13 cellular contexts compared by ENCODE assay signal in genomic region chr11:71322192-71322735, GRCh38.
DNase-seq lines count a peak whose midpoint lies in the region; ATAC-seq, FAIRE-seq and TF ChIP-seq lines count a peak whose summit lies in the region.
"Had no signal": no experiment of that assay in that cellular context is flagged by ENCODE, and none has a peak within 500 bp of the region (broad histone marks: within the 10 kb centered on the region; RNA-seq: fewer than 3 reads in every experiment).

No MANE protein-coding gene starts in this region.

- no peak for TF ChIP-seq RAD21 in SK-N-SH (IDR thresholded peaks at IDR 0.05; ENCODE audit: low read length)

- no peaks in the 10 kb centered on the region for H3K79me2 ChIP-seq in SK-N-SH (ENCODE audit: insufficient read depth)

- POLR2A ChIA-PET in SK-N-SH (lab: Yijun Ruan, JAX) = no interaction called here

- no peaks in the 10 kb centered on the region for H3K4me1 ChIP-seq in pancreas
- no peaks in the 10 kb centered on the region for H3K4me1 ChIP-seq in SK-N-SH (ENCODE audit: control insufficient read depth in 1 of 2, insufficient read depth in 2 of 2, low read depth in 1 of 2, low read length in 1 of 2)
- H3K4me1 ChIP-seq: BLaER1 treated with 17β-estradiol and CSF1 and Interleukin-3, amounts not matched to agents 10 nM and 100 nM had no signal

- TF ChIP-seq CTCF in natural killer cell (IDR thresholded peaks at IDR 0.05) (no peak), pancreas (IDR thresholded peaks at IDR 0.05) (no peak), SK-N-SH (IDR thresholded peaks at IDR 0.05) (no peak)

- no peak overlapping the region for H3K4me3 Mint-ChIP-seq in natural killer cell treated with Interleukin-12 subunit alpha and Interleukin-12 subunit beta and Interleukin-15 and Interleukin-18, amount 100 ng/mL, for 72 hours
- H3K4me3 Mint-ChIP-seq in natural killer cell = no peak overlapping the region
- H3K4me3 Mint-ChIP-seq: CD4-positive, CD25-positive, alpha-beta regulatory T cell had no signal

- H3K4me1 Mint-ChIP-seq in natural killer cell treated with Interleukin-12 subunit alpha and Interleukin-12 subunit beta and Interleukin-15 and Interleukin-18, amount 100 ng/mL, for 72 hours (ENCODE audit: low read depth in 2 of 2) = no peaks in the 10 kb centered on the region
- H3K4me1 Mint-ChIP-seq in natural killer cell = no peaks in the 10 kb centered on the region
- H3K4me1 Mint-ChIP-seq: CD4-positive, CD25-positive, alpha-beta regulatory T cell had no signal

- 59 to 65% methylated on average over 12 of the region's 12 CpGs for WGBS in pancreas, 2 donors
- 43% methylated on average over 10 of the region's 12 CpGs for WGBS in SK-N-SH (ENCODE audit: low lambda C conversion rate)

- no peak for TF ChIP-seq EP300 in SK-N-SH (IDR thresholded peaks at IDR 0.05; ENCODE audit: borderline replicate concordance in 1 of 2, low read depth in 1 of 2, low read length in 1 of 2)

- no peak for FAIRE-seq in pancreas (lab: Jason Lieb, UNC)

- H3F3A ChIP-seq in SK-N-SH (replicated peaks; ENCODE audit: insufficient read depth) = no peaks in the 10 kb centered on the region

- no peak overlapping the region for H3K4me3 ChIP-seq in pancreas
- H3K4me3 ChIP-seq in SK-N-SH (ENCODE audit: low read depth in 2 of 2, low read length in 1 of 2) = no peak overlapping the region
- H3K4me3 ChIP-seq: BLaER1 treated with 17β-estradiol and CSF1 and Interleukin-3, amounts not matched to agents 10 nM and 100 nM had no signal

- H3K36me3 ChIP-seq in pancreas = no peaks in the 10 kb centered on the region
- H3K36me3 ChIP-seq in SK-N-SH (replicated peaks in 1 of 2; ENCODE audit: control insufficient read depth in 1 of 2, insufficient read depth in 2 of 2, low read length in 1 of 2) = no peaks in the 10 kb centered on the region
- H3K36me3 ChIP-seq: BLaER1 treated with 17β-estradiol and CSF1 and Interleukin-3, amounts not matched to agents 10 nM and 100 nM had no signal

- peaks cover 7 to 23% of the 10 kb centered on the region in 2 donors for H3K27me3 Mint-ChIP-seq in natural killer cell treated with Interleukin-12 subunit alpha and Interleukin-12 subunit beta and Interleukin-15 and Interleukin-18, amount 100 ng/mL, for 72 hours
- peaks cover 5 to 8% of the 10 kb centered on the region in 2 donors for H3K27me3 Mint-ChIP-seq in natural killer cell (ENCODE audit: low read depth in 2 of 2)

- H3K4me2 ChIP-seq in SK-N-SH = no peak overlapping the region
- H3K4me2 ChIP-seq: BLaER1 treated with 17β-estradiol and CSF1 and Interleukin-3, amounts not matched to agents 10 nM and 100 nM had no signal

- H3K9ac ChIP-seq in SK-N-SH = no peak overlapping the region
- H3K9ac ChIP-seq: BLaER1 treated with 17β-estradiol and CSF1 and Interleukin-3, amounts not matched to agents 10 nM and 100 nM had no signal

- no peaks in the 10 kb centered on the region for H3K9me2 ChIP-seq in SK-N-SH

- DNase-seq in natural killer cell treated with Interleukin-12 subunit alpha and Interleukin-12 subunit beta and Interleukin-15 and Interleukin-18, amount 100 ng/mL, for 72 hours (ENCODE audit: low spot score) = peak; percentile 49
- no peak for DNase-seq in natural killer cell
- DNase-seq in left lobe of liver (ENCODE audit: low spot score) = no peak
- peak in 2 of 6 donors; percentile 22 to 50 for DNase-seq in pancreas
- no peak for DNase-seq in DMS 273 (lab: John Stamatoyannopoulos, UW; ENCODE audit: unreplicated experiment)
- DNase-seq in NCI-H748 (lab: John Stamatoyannopoulos, UW; ENCODE audit: unreplicated experiment) = no peak
- no peak for DNase-seq in SK-N-SH
- DNase-seq: ACHN; CD4-positive, CD25-positive, alpha-beta regulatory T cell; DMS 273 treated with DMSO at 0.1 percent for 48 hours had no signal

- H3K9me3 ChIP-seq in pancreas = no peaks in the 10 kb centered on the region
- no peaks in the 10 kb centered on the region for H3K9me3 ChIP-seq in SK-N-SH

- ATAC-seq in natural killer cell treated with Interleukin-12 subunit alpha and Interleukin-12 subunit beta and Interleukin-15 and Interleukin-18, amount 100 ng/mL, for 72 hours = no peak
- ATAC-seq in natural killer cell = no peak
- peak; percentile 66 for ATAC-seq in left lobe of liver
- ATAC-seq in pancreas = peak in 3 of 4 donors; percentile 35 to 85 (median 79)
- ATAC-seq in HG03565 (IDR thresholded peaks at IDR 0.05; ENCODE audit: unreplicated experiment) = no peak
- ATAC-seq: HCT116 had no signal

- no peaks in the 10 kb centered on the region for H4K20me1 ChIP-seq in SK-N-SH (ENCODE audit: insufficient read depth)
- H4K20me1 ChIP-seq: BLaER1 treated with 17β-estradiol and CSF1 and Interleukin-3, amounts not matched to agents 10 nM and 100 nM had no signal

- CTCF ChIA-PET in SK-N-SH (lab: Yijun Ruan, JAX) = interaction anchor here (0.6 kb wide), 1 partner anchor 258 kb away, joined by 3 read pairs; no protein-coding TSS in a partner anchor

- intact Hi-C loops in natural killer cell (cut with micrococcal nuclease) (no loop called here), pancreas (cut with DNase I) (no loop called here)

- H3K27ac Mint-ChIP-seq in natural killer cell treated with Interleukin-12 subunit alpha and Interleukin-12 subunit beta and Interleukin-15 and Interleukin-18, amount 100 ng/mL, for 72 hours = no peak overlapping the region
- H3K27ac Mint-ChIP-seq in natural killer cell = no peak overlapping the region
- H3K27ac Mint-ChIP-seq: CD4-positive, CD25-positive, alpha-beta regulatory T cell had no signal

- no peak overlapping the region for H2AFZ ChIP-seq in SK-N-SH (ENCODE audit: low read depth)

- H3K27ac ChIP-seq in pancreas (no peak overlapping the region), SK-N-SH (ENCODE audit: low read depth in 2 of 2, low read length in 1 of 2) (no peak overlapping the region)
- H3K27ac ChIP-seq: BLaER1 treated with 17β-estradiol and CSF1 and Interleukin-3, amounts not matched to agents 10 nM and 100 nM had no signal

- peaks cover 10% of the 10 kb centered on the region for H3K36me3 Mint-ChIP-seq in natural killer cell treated with Interleukin-12 subunit alpha and Interleukin-12 subunit beta and Interleukin-15 and Interleukin-18, amount 100 ng/mL, for 72 hours
- peaks cover 6% of the 10 kb centered on the region for H3K36me3 Mint-ChIP-seq in natural killer cell
- H3K36me3 Mint-ChIP-seq: CD4-positive, CD25-positive, alpha-beta regulatory T cell had no signal

- peaks cover 2% of the 10 kb centered on the region for H3K9me3 Mint-ChIP-seq in natural killer cell treated with Interleukin-12 subunit alpha and Interleukin-12 subunit beta and Interleukin-15 and Interleukin-18, amount 100 ng/mL, for 72 hours
- H3K9me3 Mint-ChIP-seq in natural killer cell = peaks cover 2 to 4% of the 10 kb centered on the region in 2 donors

- H3K27me3 ChIP-seq in pancreas (no peaks in the 10 kb centered on the region), SK-N-SH (ENCODE audit: insufficient read depth) (no peaks in the 10 kb centered on the region)
- H3K27me3 ChIP-seq: BLaER1 treated with 17β-estradiol and CSF1 and Interleukin-3, amounts not matched to agents 10 nM and 100 nM had no signal

TF ChIP-seq in SK-N-SH, 30 proteins besides CTCF, POLR2A, EP300 and RAD21:
- TF ChIP-seq IRF3 (IDR thresholded peaks at IDR 0.05; ENCODE audit: low read depth, low read length) (no peak), JUND (IDR thresholded peaks at IDR 0.05) (no peak), POLR2AphosphoS5 (IDR thresholded peaks at IDR 0.05; ENCODE audit: low read depth, low read length) (no peak), SIN3A (IDR thresholded peaks at IDR 0.05; ENCODE audit: borderline replicate concordance, low read depth, low read length) (no peak), MAX (IDR thresholded peaks at IDR 0.05; ENCODE audit: low read depth) (no peak), ZBTB33 (IDR thresholded peaks at IDR 0.05; ENCODE audit: borderline replicate concordance, low read depth) (no peak), EZH2phosphoT487 (IDR thresholded peaks at IDR 0.05; ENCODE audit: borderline replicate concordance, low read depth) (no peak), CHD2 (IDR thresholded peaks at IDR 0.05; ENCODE audit: low read length, partially characterized antibody) (no peak), NFIC (IDR thresholded peaks at IDR 0.05; ENCODE audit: borderline replicate concordance) (no peak), MEF2A (IDR thresholded peaks at IDR 0.05; ENCODE audit: borderline replicate concordance, low read depth) (no peak), GABPA (IDR thresholded peaks at IDR 0.05; ENCODE audit: low read depth) (no peak), FOSL2 (IDR thresholded peaks at IDR 0.05; ENCODE audit: borderline replicate concordance, low read depth) (no peak), RCOR1 (IDR thresholded peaks at IDR 0.05; ENCODE audit: low read length) (no peak), TAF1 (IDR thresholded peaks at IDR 0.05; ENCODE audit: borderline replicate concordance, low read depth, low read length) (no peak)

Comparison
In these comparisons a context has a peak if more than half of its experiments do, and no peak if none do; other contexts are left out.
1. ATAC-seq: peak in left lobe of liver (single experiment) and pancreas (3 of 4); none in natural killer cell treated with Interleukin-12 subunit alpha and Interleukin-12 subunit beta and Interleukin-15 and Interleukin-18, amount 100 ng/mL, for 72 hours (0 of 2), natural killer cell (0 of 3) and HG03565 (single experiment).